In genomic region chr5:145362261-145362660, GRCh38 we compare ENCODE assay signal across 13 cellular contexts.
DNase-seq lines count a peak whose midpoint lies in the region; ATAC-seq and TF ChIP-seq lines count a peak whose summit lies in the region.
"Had no signal": no experiment of that assay in that cellular context is flagged by ENCODE, and none has a peak within 500 bp of the region (broad histone marks: within the 10 kb centered on the region; RNA-seq: fewer than 3 reads in every experiment).

No MANE protein-coding gene starts in this region.

- no peak for TF ChIP-seq CTCF in stomach (IDR thresholded peaks at IDR 0.05)

- no peak for TF ChIP-seq POLR2A in stomach (IDR thresholded peaks at IDR 0.05)

- WGBS in stomach, 5 donors: 64 to 75% (median 70%) methylated on average over 2 of the region's 2 CpGs

- H3K9me3 ChIP-seq in stomach: peaks cover 0 to 11% (median 3%) of the 10 kb centered on the region in 4 donors
- H3K9me3 ChIP-seq: BE2C had no signal

- H3K36me3 ChIP-seq in stomach: no peaks in the 10 kb centered on the region
- H3K36me3 ChIP-seq: BE2C, spleen had no signal

- H3K4me3 ChIP-seq in stomach: no peak overlapping the region
- H3K4me3 ChIP-seq: spleen had no signal

- no peak for TF ChIP-seq EP300 in stomach (IDR thresholded peaks at IDR 0.05)

- H3K27me3 ChIP-seq in stomach: no peaks in the 10 kb centered on the region
- H3K27me3 ChIP-seq: BE2C, spleen had no signal

- DNase-seq in ACHN (peak; percentile 8), HS-27A (ENCODE audit: low read depth) (peak; percentile 62), astrocyte of the hippocampus (ENCODE audit: low read depth, low spot score) (peak; percentile 71), hepatic stellate cell (ENCODE audit: low spot score) (peak; percentile 14), stomach (no peak), DMS79 (lab: John Stamatoyannopoulos, UW) (no peak), Kasumi-1 (lab: John Stamatoyannopoulos, UW) (no peak)
- DNase-seq: BE2C, islet precursor cell, natural killer cell, spleen had no signal

- ATAC-seq in GM21723 (IDR thresholded peaks at IDR 0.05; ENCODE audit: unreplicated experiment): no peak
- ATAC-seq: natural killer cell had no signal

- no peak overlapping the region for H3K27ac ChIP-seq in stomach
- H3K27ac ChIP-seq: HL-60, spleen had no signal

- H3K4me1 ChIP-seq in stomach: no peaks in the 10 kb centered on the region
- H3K4me1 ChIP-seq: BE2C, spleen had no signal

- intact Hi-C loops in stomach (cut with DNase I; ENCODE audit: low total_unique reads): no loop called here

- in situ Hi-C loops in ACHN (cut with HindIII; ENCODE audit: low pct_ligation_motif_present, low pct_unique_long_range_greater_than_20kb, low sequenced_read_pairs): no loop called here

Comparison
In these comparisons a context has a peak if more than half of its experiments do, and no peak if none do; other contexts are left out.
1. DNase-seq: peak in ACHN (single experiment), HS-27A (single experiment), astrocyte of the hippocampus (single experiment) and hepatic stellate cell (single experiment); none in stomach (single experiment), DMS79 (single experiment) and Kasumi-1 (0 of 2).